1 cellular context compared by ENCODE assay signal in the genomic region with DNA sequence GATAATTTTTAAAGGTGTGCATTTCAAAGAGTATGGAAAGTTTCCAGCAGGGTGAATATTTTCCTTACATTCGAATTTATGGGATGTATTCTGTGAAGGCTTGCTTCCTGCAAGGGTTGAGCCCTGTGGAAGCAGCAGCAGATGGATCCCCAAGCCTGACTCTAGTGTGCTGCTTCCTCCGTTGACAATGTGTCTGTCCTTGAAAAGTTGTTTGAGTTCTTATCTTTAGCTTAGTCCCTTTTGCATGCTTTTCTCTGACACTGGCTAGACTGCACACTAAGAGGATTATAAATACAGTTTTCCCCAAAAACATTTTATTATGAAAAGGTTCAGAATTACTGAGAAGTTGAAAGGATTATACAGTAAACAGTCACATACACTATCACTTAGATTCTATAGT.
TF ChIP-seq lines count a peak whose summit lies in the region.

No MANE protein-coding gene starts in this region.

TF ChIP-seq in HepG2, 621 proteins besides CTCF, POLR2A, EP300 and RAD21 (continued from another document):
- TF ChIP-seq ZNF407 (CRISPR knock-in tag; IDR thresholded peaks at IDR 0.05; ENCODE audit: not compliant biosample characterization) (no peak), ZNF652 (CRISPR knock-in tag; IDR thresholded peaks at IDR 0.05; ENCODE audit: borderline replicate concordance, low read depth) (no peak), FOXM1 (CRISPR knock-in tag; IDR thresholded peaks at IDR 0.05) (no peak), PHF20 (CRISPR knock-in tag; IDR thresholded peaks at IDR 0.05) (no peak), ZFP36L1 (CRISPR knock-in tag; IDR thresholded peaks at IDR 0.05) (no peak), NFE2 (CRISPR knock-in tag; IDR thresholded peaks at IDR 0.05) (no peak), ASH2L (IDR thresholded peaks at IDR 0.05; ENCODE audit: insufficient read length, low read depth, low read length) (no peak), PAX8 (CRISPR knock-in tag; IDR thresholded peaks at IDR 0.05; ENCODE audit: borderline replicate concordance) (no peak), ZFP41 (CRISPR knock-in tag; IDR thresholded peaks at IDR 0.05; ENCODE audit: borderline replicate concordance) (no peak), MXD4 (CRISPR knock-in tag; IDR thresholded peaks at IDR 0.05) (no peak)
